Comparison of ENCODE assay signal across 14 cellular contexts in the genomic region with DNA sequence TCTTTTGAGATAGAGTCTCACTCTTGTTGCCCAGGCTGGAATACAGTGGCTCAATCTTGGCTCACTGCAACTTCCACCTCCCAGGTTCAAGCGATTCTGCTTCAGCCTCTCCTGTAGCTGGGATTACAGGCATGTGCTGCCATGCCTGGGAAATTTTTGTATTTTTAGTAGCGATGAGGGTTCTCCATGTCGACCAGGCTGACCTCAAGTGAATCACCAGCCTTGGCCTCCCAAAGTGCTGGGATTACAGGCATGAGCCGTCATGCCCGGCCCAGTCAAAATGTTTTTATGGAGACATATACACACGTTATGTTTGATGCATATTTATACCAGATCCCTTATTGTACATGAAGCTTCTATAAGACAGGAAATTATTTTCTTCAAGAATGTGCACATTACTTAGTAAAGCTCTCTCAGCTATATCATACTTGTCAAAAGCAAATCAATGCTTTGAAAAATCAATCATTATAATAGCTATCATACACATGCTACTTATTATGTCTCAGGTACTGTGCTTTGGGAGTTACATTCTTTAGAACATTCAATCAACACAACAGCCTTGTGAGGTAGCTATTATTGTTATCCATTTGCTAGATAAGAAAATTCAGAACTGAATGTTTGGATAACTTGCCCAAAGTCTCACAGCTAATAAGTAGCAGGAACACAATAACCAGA.
A peak's percentile ranks its signal among the peaks of the same experiment; 100 is the strongest.
DNase-seq lines count a peak whose midpoint lies in the region; TF ChIP-seq lines count a peak whose summit lies in the region.
"Had no signal": no experiment of that assay in that cellular context is flagged by ENCODE, and none has a peak within 500 bp of the region (broad histone marks: within the 10 kb centered on the region; RNA-seq: fewer than 3 reads in every experiment).

No MANE protein-coding gene starts in this region.

- POLR2A ChIA-PET in GM10248 (lab: Yijun Ruan, JAX) = no interaction called here

- H3K4me1 Mint-ChIP-seq in progenitor cell of endocrine pancreas (ENCODE audit: low read depth) = peaks cover 1% of the 10 kb centered on the region
- no peaks in the 10 kb centered on the region for H3K4me1 Mint-ChIP-seq in glutamatergic neuron (ENCODE audit: low read depth, unreplicated experiment)

- H3K36me3 Mint-ChIP-seq in progenitor cell of endocrine pancreas (ENCODE audit: insufficient read depth) (no peaks in the 10 kb centered on the region), glutamatergic neuron (ENCODE audit: unreplicated experiment) (no peaks in the 10 kb centered on the region)

- no peak overlapping the region for H3K4me3 ChIP-seq in epithelial cell of esophagus (ENCODE audit: low read length)
- H3K4me3 ChIP-seq: SJCRH30 had no signal

- H3K4me3 Mint-ChIP-seq in progenitor cell of endocrine pancreas (ENCODE audit: low read depth) (no peak overlapping the region), glutamatergic neuron (ENCODE audit: unreplicated experiment) (no peak overlapping the region)
- H3K4me3 Mint-ChIP-seq: HFFc6 had no signal

- peak; percentile 3 for DNase-seq in HPDE6-E6E7 (ENCODE audit: extremely low spot score)
- DNase-seq in NCI-H69 (lab: John Stamatoyannopoulos, UW) = peak; percentile 16
- DNase-seq in epithelial cell of esophagus (ENCODE audit: low read depth) = peak; percentile 92
- no peak for DNase-seq in progenitor cell of endocrine pancreas (ENCODE audit: low spot score, unreplicated experiment)
- DNase-seq in AG08396 (ENCODE audit: low spot score) = no peak
- DNase-seq in GM10248 (ENCODE audit: extremely low spot score) = no peak
- DNase-seq in glutamatergic neuron = no peak
- DNase-seq: DND-41; HFFc6; NCI-H1105; NCI-H1694; NCI-H748 treated with DMSO at 0.1 percent for 48 hours; NK-92 treated with Interleukin-12 subunit alpha and Interleukin-12 subunit beta, amount 100 ng/mL, for 24 hours; SJCRH30 had no signal

- CTCF ChIA-PET in GM10248 (lab: Yijun Ruan, JAX) = interaction anchor here (0.8 kb wide), 1 partner anchor 11 kb away, joined by 4 read pairs; no protein-coding TSS in a partner anchor

- TF ChIP-seq CTCF in epithelial cell of esophagus (IDR thresholded peaks at IDR 0.05; ENCODE audit: insufficient read depth, low read depth, low read length, missing control alignments) = no peak
- no peak for TF ChIP-seq CTCF in progenitor cell of endocrine pancreas (IDR thresholded peaks at IDR 0.05; ENCODE audit: unreplicated experiment)
- no peak for TF ChIP-seq CTCF in GM10248 (IDR thresholded peaks at IDR 0.05; ENCODE audit: control extremely low read depth, extremely low read depth, low read depth, missing control alignments)
- TF ChIP-seq CTCF in glutamatergic neuron (IDR thresholded peaks at IDR 0.05; ENCODE audit: partially characterized antibody, unreplicated experiment) = no peak

- no peaks in the 10 kb centered on the region for H3K27me3 Mint-ChIP-seq in progenitor cell of endocrine pancreas
- H3K27me3 Mint-ChIP-seq in glutamatergic neuron (ENCODE audit: unreplicated experiment) = no peaks in the 10 kb centered on the region

- peak overlapping the region; percentile 45 for H3K27ac Mint-ChIP-seq in progenitor cell of endocrine pancreas
- H3K27ac Mint-ChIP-seq in glutamatergic neuron (ENCODE audit: unreplicated experiment) = no peak overlapping the region
- H3K27ac Mint-ChIP-seq: HFFc6 had no signal

- H3K9me3 Mint-ChIP-seq in progenitor cell of endocrine pancreas (ENCODE audit: low read depth) (no peaks in the 10 kb centered on the region), glutamatergic neuron (ENCODE audit: unreplicated experiment) (no peaks in the 10 kb centered on the region)

Comparison
In these comparisons a context has a peak if more than half of its experiments do, and no peak if none do; other contexts are left out.
1. DNase-seq: peak in HPDE6-E6E7 (single experiment), NCI-H69 (single experiment) and epithelial cell of esophagus (single experiment); none in progenitor cell of endocrine pancreas (single experiment), AG08396 (single experiment), GM10248 (single experiment) and glutamatergic neuron (single experiment).